22 cellular contexts compared by ENCODE assay signal in genomic region chr15:79058260-79058850, GRCh38. TPM values are rescaled to one million over a fixed set of nuclear protein-coding genes. Genes with fewer than 3 reads are reported as not detected.
"Had no signal": no experiment of that assay in that cellular context is flagged by ENCODE, and none has a peak within 500 bp of the region (broad histone marks: within the 10 kb centered on the region; RNA-seq: fewer than 3 reads in every experiment).

No MANE protein-coding gene starts in this region.

- H3K9me3 Mint-ChIP-seq: IgD-negative memory B cell had no signal

- H3K4me1 Mint-ChIP-seq: IgD-negative memory B cell had no signal

- H3K27ac ChIP-seq: HL-60, KMS-11 had no signal

- H3K4me3 Mint-ChIP-seq: IgD-negative memory B cell had no signal

- H3K4me2 ChIP-seq: KMS-11, SK-N-SH had no signal

- H3K9me3 ChIP-seq: SK-N-SH had no signal

- DNase-seq: Kasumi-1, MM.1S, NCI-H1092 treated with DMSO at 0.1 percent for 48 hours, NCI-H1436, NCI-H187, NCI-H2029, NCI-H2081 treated with DMSO at 0.1 percent for 48 hours, NCI-H2171, NCI-H226, NCI-H446, NCI-H510A, NCI-H524 treated with DMSO at 0.1 percent for 48 hours, NCI-H69, NCI-H774, Right ventricle myocardium superior, RPMI8226, SK-N-SH, SW 1271 had no signal

- H3K9me2 ChIP-seq: SK-N-SH had no signal

- ATAC-seq: K562 had no signal

- H3K36me3 Mint-ChIP-seq: IgD-negative memory B cell had no signal

- H3K4me3 ChIP-seq: K562 had no signal

RNA-seq across cellular contexts. Expression of gene RASGRF1, which starts 32.2 kb away (rescaled TPM):
- total RNA-seq: Right ventricle myocardium superior had no signal
